1 cellular context compared by ENCODE assay signal in the genomic region with DNA sequence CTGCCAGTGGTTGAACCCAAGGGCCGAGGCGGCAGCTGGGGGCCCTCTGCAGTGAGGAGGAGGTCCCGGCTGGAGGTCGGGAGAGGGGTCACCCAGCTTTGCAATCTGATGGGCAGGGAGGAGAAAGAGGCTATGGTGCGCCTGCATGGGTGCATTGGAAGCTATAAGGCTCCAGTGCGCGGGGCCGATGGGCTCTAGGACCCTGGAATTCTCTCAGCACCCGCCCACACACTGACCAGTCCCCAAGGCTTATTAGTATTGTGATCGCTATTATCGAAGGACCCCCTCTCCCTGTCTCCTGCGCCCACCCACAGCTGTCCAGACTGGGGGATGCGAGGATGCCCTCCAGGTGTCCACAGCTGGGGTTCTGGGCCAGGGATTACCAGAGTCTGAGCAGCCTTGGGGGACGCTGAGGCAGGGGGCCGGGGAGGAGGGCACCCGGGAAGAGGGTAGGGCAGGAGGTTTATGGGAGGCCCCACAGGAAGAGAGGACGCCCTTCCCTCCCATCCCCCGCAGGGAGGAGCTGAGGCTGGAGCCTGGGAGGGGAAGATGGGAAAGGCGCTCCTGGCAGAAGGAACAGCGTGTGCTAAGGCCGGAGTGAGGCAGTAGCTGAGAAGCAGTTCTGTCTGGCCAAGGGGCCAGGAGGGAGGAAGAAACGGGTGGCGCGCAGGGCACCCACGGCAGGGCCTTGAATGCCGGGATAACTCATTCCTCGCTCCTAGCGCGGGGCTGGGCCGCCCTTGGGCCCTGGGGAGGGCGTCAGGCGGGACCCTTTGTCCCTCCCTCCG.
TF ChIP-seq lines count a peak whose summit lies in the region.

No MANE protein-coding gene starts in this region.

TF ChIP-seq in WTC11, 78 proteins besides CTCF, POLR2A, EP300 and RAD21 (continued from another document):
- TF ChIP-seq, protein P1, sequence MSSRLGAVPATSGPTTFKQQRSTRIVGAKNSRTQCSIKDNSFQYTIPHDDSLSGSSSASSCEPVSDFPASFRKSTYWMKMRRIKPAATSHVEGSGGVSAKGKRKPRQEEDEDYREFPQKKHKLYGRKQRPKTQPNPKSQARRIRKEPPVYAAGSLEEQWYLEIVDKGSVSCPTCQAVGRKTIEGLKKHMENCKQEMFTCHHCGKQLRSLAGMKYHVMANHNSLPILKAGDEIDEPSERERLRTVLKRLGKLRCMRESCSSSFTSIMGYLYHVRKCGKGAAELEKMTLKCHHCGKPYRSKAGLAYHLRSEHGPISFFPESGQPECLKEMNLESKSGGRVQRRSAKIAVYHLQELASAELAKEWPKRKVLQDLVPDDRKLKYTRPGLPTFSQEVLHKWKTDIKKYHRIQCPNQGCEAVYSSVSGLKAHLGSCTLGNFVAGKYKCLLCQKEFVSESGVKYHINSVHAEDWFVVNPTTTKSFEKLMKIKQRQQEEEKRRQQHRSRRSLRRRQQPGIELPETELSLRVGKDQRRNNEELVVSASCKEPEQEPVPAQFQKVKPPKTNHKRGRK (CRISPR knock-in tag; IDR thresholded peaks at IDR 0.05; ENCODE audit: borderline replicate concordance), result no peak
- TF ChIP-seq, protein P2, sequence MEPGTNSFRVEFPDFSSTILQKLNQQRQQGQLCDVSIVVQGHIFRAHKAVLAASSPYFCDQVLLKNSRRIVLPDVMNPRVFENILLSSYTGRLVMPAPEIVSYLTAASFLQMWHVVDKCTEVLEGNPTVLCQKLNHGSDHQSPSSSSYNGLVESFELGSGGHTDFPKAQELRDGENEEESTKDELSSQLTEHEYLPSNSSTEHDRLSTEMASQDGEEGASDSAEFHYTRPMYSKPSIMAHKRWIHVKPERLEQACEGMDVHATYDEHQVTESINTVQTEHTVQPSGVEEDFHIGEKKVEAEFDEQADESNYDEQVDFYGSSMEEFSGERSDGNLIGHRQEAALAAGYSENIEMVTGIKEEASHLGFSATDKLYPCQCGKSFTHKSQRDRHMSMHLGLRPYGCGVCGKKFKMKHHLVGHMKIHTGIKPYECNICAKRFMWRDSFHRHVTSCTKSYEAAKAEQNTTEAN (CRISPR knock-in tag; IDR thresholded peaks at IDR 0.05), result no peak; the same call in 1 of the 2 replicates
